9 cellular contexts compared by ENCODE assay signal in genomic region chr15:88604972-88605506, GRCh38.
A peak's percentile ranks its signal among the peaks of the same experiment; 100 is the strongest.
DNase-seq lines count a peak whose midpoint lies in the region; ATAC-seq lines count a peak whose summit lies in the region.
"Had no signal": no experiment of that assay in that cellular context is flagged by ENCODE, and none has a peak within 500 bp of the region (broad histone marks: within the 10 kb centered on the region; RNA-seq: fewer than 3 reads in every experiment).

No MANE protein-coding gene starts in this region.

- H3K4me1 Mint-ChIP-seq in activated naive CD8-positive, alpha-beta T cell (ENCODE audit: low read depth) = peaks cover 18% of the 10 kb centered on the region
- H3K4me1 Mint-ChIP-seq in activated naive CD8-positive, alpha-beta T cell treated with anti-CD3 and anti-CD28 coated beads, Interleukin-2, amount 50 U/mL, for 24 hours = peaks cover 20% of the 10 kb centered on the region
- H3K4me1 Mint-ChIP-seq in stimulated activated memory B cell treated with anti-CD40 and anti-IgM and Interleukin-4, amounts not matched to agents 10 μg/mL and 1 μg/mL and 100 μg/mL, for 72 hours = peaks cover 26% of the 10 kb centered on the region

- DNase-seq in activated naive CD8-positive, alpha-beta T cell treated with anti-CD3 and anti-CD28 coated beads, Interleukin-2, amount 50 U/mL, for 24 hours = no peak
- DNase-seq in NCI-H774 (lab: John Stamatoyannopoulos, UW) (peak; percentile 12), iPS DF 6.9 (ENCODE audit: low read depth, low spot score) (no peak), NAMALWA (ENCODE audit: low spot score) (no peak), T-helper 9 cell (no peak)
- DNase-seq: uterus had no signal

- no CpG with 5 or more reads among the region's 37 CpGs for WGBS in iPS DF 6.9 (ENCODE audit: insufficient coverage, insufficient read length)

- no peak overlapping the region for H3K27ac ChIP-seq in iPS DF 6.9 (ENCODE audit: low read length)
- H3K27ac ChIP-seq: uterus had no signal

- peaks cover 46% of the 10 kb centered on the region for H3K27me3 Mint-ChIP-seq in activated naive CD8-positive, alpha-beta T cell
- peaks cover 64% of the 10 kb centered on the region for H3K27me3 Mint-ChIP-seq in activated naive CD8-positive, alpha-beta T cell treated with anti-CD3 and anti-CD28 coated beads, Interleukin-2, amount 50 U/mL, for 24 hours
- H3K27me3 Mint-ChIP-seq in stimulated activated memory B cell treated with anti-CD40 and anti-IgM and Interleukin-4, amounts not matched to agents 10 μg/mL and 1 μg/mL and 100 μg/mL, for 72 hours = peaks cover 58% of the 10 kb centered on the region

- no peak overlapping the region for H3K27ac Mint-ChIP-seq in activated naive CD8-positive, alpha-beta T cell
- no peak overlapping the region for H3K27ac Mint-ChIP-seq in activated naive CD8-positive, alpha-beta T cell treated with anti-CD3 and anti-CD28 coated beads, Interleukin-2, amount 50 U/mL, for 24 hours
- H3K27ac Mint-ChIP-seq in stimulated activated memory B cell treated with anti-CD40 and anti-IgM and Interleukin-4, amounts not matched to agents 10 μg/mL and 1 μg/mL and 100 μg/mL, for 72 hours = no peak overlapping the region

- H3K4me3 Mint-ChIP-seq in activated naive CD8-positive, alpha-beta T cell = peak overlapping the region; percentile 58
- H3K4me3 Mint-ChIP-seq in activated naive CD8-positive, alpha-beta T cell treated with anti-CD3 and anti-CD28 coated beads, Interleukin-2, amount 50 U/mL, for 24 hours = no peak overlapping the region
- peak overlapping the region; percentile 22 for H3K4me3 Mint-ChIP-seq in stimulated activated memory B cell treated with anti-CD40 and anti-IgM and Interleukin-4, amounts not matched to agents 10 μg/mL and 1 μg/mL and 100 μg/mL, for 72 hours

- H3K4me3 ChIP-seq in iPS DF 6.9 (ENCODE audit: low read length) = peak overlapping the region; percentile 17; the same call in 1 of the 2 replicates
- H3K4me3 ChIP-seq: uterus had no signal

- no peaks in the 10 kb centered on the region for H3K9me3 ChIP-seq in iPS DF 6.9 (ENCODE audit: control insufficient read depth, insufficient read depth, low read length)
- H3K9me3 ChIP-seq: uterus had no signal

- H3K9me3 Mint-ChIP-seq in activated naive CD8-positive, alpha-beta T cell (ENCODE audit: low read depth) = no peaks in the 10 kb centered on the region
- H3K9me3 Mint-ChIP-seq in activated naive CD8-positive, alpha-beta T cell treated with anti-CD3 and anti-CD28 coated beads, Interleukin-2, amount 50 U/mL, for 24 hours = no peaks in the 10 kb centered on the region
- H3K9me3 Mint-ChIP-seq in stimulated activated memory B cell treated with anti-CD40 and anti-IgM and Interleukin-4, amounts not matched to agents 10 μg/mL and 1 μg/mL and 100 μg/mL, for 72 hours = no peaks in the 10 kb centered on the region

- no peaks in the 10 kb centered on the region for H3K36me3 ChIP-seq in iPS DF 6.9 (ENCODE audit: control insufficient read depth, insufficient read depth, low read length)
- H3K36me3 ChIP-seq: uterus had no signal

- no peak for ATAC-seq in activated naive CD8-positive, alpha-beta T cell treated with anti-CD3 and anti-CD28 coated beads, Interleukin-2, amount 50 U/mL, for 24 hours
- ATAC-seq in stimulated activated memory B cell treated with anti-CD40 and anti-IgM and Interleukin-4, amounts not matched to agents 10 μg/mL and 1 μg/mL and 100 μg/mL, for 72 hours = no peak
- no peak for ATAC-seq in GM21528 (IDR thresholded peaks at IDR 0.05; ENCODE audit: low FRiP score, unreplicated experiment)

- 0 out of 2 replicates have a peak, but pooled peaks cover 5% of the 10 kb centered on the region for H3K4me1 ChIP-seq in iPS DF 6.9 (ENCODE audit: control insufficient read depth, insufficient read depth, low read length)

- peaks cover 35% of the 10 kb centered on the region for H3K27me3 ChIP-seq in iPS DF 6.9 (ENCODE audit: control insufficient read depth, insufficient read depth, low read length)

- H3K36me3 Mint-ChIP-seq in activated naive CD8-positive, alpha-beta T cell = peaks cover 5% of the 10 kb centered on the region
- peaks cover 2% of the 10 kb centered on the region for H3K36me3 Mint-ChIP-seq in activated naive CD8-positive, alpha-beta T cell treated with anti-CD3 and anti-CD28 coated beads, Interleukin-2, amount 50 U/mL, for 24 hours (ENCODE audit: low read depth)
- H3K36me3 Mint-ChIP-seq in stimulated activated memory B cell treated with anti-CD40 and anti-IgM and Interleukin-4, amounts not matched to agents 10 μg/mL and 1 μg/mL and 100 μg/mL, for 72 hours = no peaks in the 10 kb centered on the region
